Comparison of ENCODE assay signal across 8 cellular contexts in genomic region chr17:61863801-61864126, GRCh38. TPM values are rescaled to one million over a fixed set of nuclear protein-coding genes. Genes with fewer than 3 reads are reported as not detected.
DNase-seq lines count a peak whose midpoint lies in the region; ATAC-seq and TF ChIP-seq lines count a peak whose summit lies in the region.

No MANE protein-coding gene starts in this region.

- H3K9me3 ChIP-seq in SU-DHL-6 (ENCODE audit: insufficient read depth, low read length): no peaks in the 10 kb centered on the region

- peak overlapping the region; percentile 91 for H3K4me2 ChIP-seq in SU-DHL-6 (ENCODE audit: low read depth, low read length, poor library complexity, severe bottlenecking)

- no peaks in the 10 kb centered on the region; the same call in 1 of the 2 replicates for H3K36me3 Mint-ChIP-seq in HFFc6 (ENCODE audit: low read depth)

- no peaks in the 10 kb centered on the region for H3K27me3 ChIP-seq in SU-DHL-6 (ENCODE audit: low read length)

- peak overlapping the region; percentile 92 for H3K9ac ChIP-seq in SU-DHL-6 (ENCODE audit: low read length)

- TF ChIP-seq CTCF in GM12875 (IDR thresholded peaks at IDR 0.05; ENCODE audit: borderline replicate concordance, insufficient read depth, low read depth, low read length) (no peak), HFFc6 (IDR thresholded peaks at IDR 0.05) (no peak), SU-DHL-6 (IDR thresholded peaks at IDR 0.05; ENCODE audit: insufficient read depth, low read length, poor library complexity, severe bottlenecking) (no peak)

- no peaks in the 10 kb centered on the region for H3K27me3 Mint-ChIP-seq in HFFc6 (ENCODE audit: insufficient read depth)

- H3K36me3 ChIP-seq in SU-DHL-6 (ENCODE audit: low read length): peaks cover 30% of the 10 kb centered on the region

- H4K20me1 ChIP-seq in SU-DHL-6 (ENCODE audit: low read depth, low read length): no peaks in the 10 kb centered on the region

- peaks cover 41% of the 10 kb centered on the region for H3K4me1 Mint-ChIP-seq in HFFc6 (ENCODE audit: low read depth)

- H3K4me3 ChIP-seq in GM12875 (ENCODE audit: low read depth, low read length) (peak overlapping the region; percentile 71), SU-DHL-6 (ENCODE audit: insufficient read depth, low read length, poor library complexity, severe bottlenecking) (peak overlapping the region; percentile 94)

- peak overlapping the region; percentile 49 for H3K27ac ChIP-seq in SU-DHL-6 (ENCODE audit: low read depth, low read length)

- H3K9me3 Mint-ChIP-seq in HFFc6: no peaks in the 10 kb centered on the region

- DNase-seq in HFFc6 (no peak), glomerular endothelial cell (ENCODE audit: extremely low read depth, low read depth, low spot score) (peak; percentile 45), sciatic nerve (ENCODE audit: low spot score) (no peak), activated gamma-delta T cell treated with Interleukin-2 at 50 U/mL for 16 hours (no peak), DMS 273 (lab: John Stamatoyannopoulos, UW; ENCODE audit: unreplicated experiment) (no peak)

- H3K79me2 ChIP-seq in SU-DHL-6 (ENCODE audit: insufficient read depth, low read length): peaks cover 43% of the 10 kb centered on the region

- no peaks in the 10 kb centered on the region for H3K9me2 ChIP-seq in SU-DHL-6 (replicated peaks; ENCODE audit: insufficient read depth, low read length)

- H3K4me3 Mint-ChIP-seq in HFFc6: peak overlapping the region; percentile 95

- peaks cover 17% of the 10 kb centered on the region; the same call in 1 of the 2 replicates for H3F3A ChIP-seq in SU-DHL-6 (ENCODE audit: insufficient read depth)

- intact Hi-C loops in sciatic nerve (cut with DNase I): no loop called here

- peak overlapping the region; percentile 94 for H3K27ac Mint-ChIP-seq in HFFc6

- peak overlapping the region; percentile 95 for H2AFZ ChIP-seq in SU-DHL-6 (ENCODE audit: low read depth, low read length, severe bottlenecking)

- ATAC-seq in sciatic nerve: peak; percentile 69
- ATAC-seq in HG03521 (IDR thresholded peaks at IDR 0.05; ENCODE audit: unreplicated experiment): no peak

RNA-seq across cellular contexts. Expression of gene BRIP1, which starts 0.4 kb away (rescaled TPM):
- 1 to 10 TPM; 4.6 to 9.7 (median 8.5) TPM for total RNA-seq in HFFc6 (2021; fragmentation: NEBNext Ultra II Directional; extraction: Animal tissue kit (Norgen Biotek cat#: 25700))
- total RNA-seq in glomerular endothelial cell (2.9 and 4.6 TPM in 2 replicates), sciatic nerve (0.53 TPM)
